ENCODE assay signal across 1 cellular context in the genomic region with DNA sequence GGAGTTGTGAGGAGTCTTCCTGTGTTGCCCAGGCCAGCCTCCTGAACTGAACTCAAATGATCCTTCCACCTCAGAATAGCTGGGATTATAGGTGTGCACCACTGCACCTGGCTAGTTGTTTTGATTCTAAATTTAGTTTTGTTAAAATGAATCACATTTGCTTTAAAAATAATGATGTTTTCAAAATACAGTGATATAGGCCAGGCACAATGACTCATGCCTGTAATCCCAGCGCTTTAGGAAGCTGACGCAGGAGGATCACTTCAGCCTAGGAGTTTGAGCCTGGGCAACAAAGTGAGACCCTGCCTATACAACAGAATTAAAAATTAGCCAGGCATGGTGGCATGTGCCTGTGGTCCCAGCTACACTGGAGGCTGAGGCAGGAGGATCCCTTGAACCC.
TF ChIP-seq lines count a peak whose summit lies in the region.

No MANE protein-coding gene starts in this region.

TF ChIP-seq in HEK293T, 16 proteins besides CTCF, POLR2A, EP300 and RAD21 (continued from another document):
- TF ChIP-seq, protein P1, sequence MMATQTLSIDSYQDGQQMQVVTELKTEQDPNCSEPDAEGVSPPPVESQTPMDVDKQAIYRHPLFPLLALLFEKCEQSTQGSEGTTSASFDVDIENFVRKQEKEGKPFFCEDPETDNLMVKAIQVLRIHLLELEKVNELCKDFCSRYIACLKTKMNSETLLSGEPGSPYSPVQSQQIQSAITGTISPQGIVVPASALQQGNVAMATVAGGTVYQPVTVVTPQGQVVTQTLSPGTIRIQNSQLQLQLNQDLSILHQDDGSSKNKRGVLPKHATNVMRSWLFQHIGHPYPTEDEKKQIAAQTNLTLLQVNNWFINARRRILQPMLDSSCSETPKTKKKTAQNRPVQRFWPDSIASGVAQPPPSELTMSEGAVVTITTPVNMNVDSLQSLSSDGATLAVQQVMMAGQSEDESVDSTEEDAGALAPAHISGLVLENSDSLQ (IDR thresholded peaks at IDR 0.05), result no peak
- no peak for TF ChIP-seq L3MBTL2 (conservative IDR thresholded peaks at IDR 0.05)
